Comparison of ENCODE assay signal across 1 cellular context in genomic region chr10:8416755-8417154, GRCh38.
TF ChIP-seq lines count a peak whose summit lies in the region.

No MANE protein-coding gene starts in this region.

TF ChIP-seq in GM12878, 131 proteins besides CTCF, POLR2A, EP300 and RAD21 (continued from another document):
- TF ChIP-seq SMARCA5 (IDR thresholded peaks at IDR 0.05) (no peak), RB1 (IDR thresholded peaks at IDR 0.05; ENCODE audit: borderline replicate concordance) (no peak), ATF2 (IDR thresholded peaks at IDR 0.05; ENCODE audit: low read length) (no peak), DPF2 (IDR thresholded peaks at IDR 0.05) (no peak), RBBP5 (conservative IDR thresholded peaks at IDR 0.05) (no peak), CBFB (IDR thresholded peaks at IDR 0.05; ENCODE audit: low read depth) (no peak), CREM (IDR thresholded peaks at IDR 0.05; ENCODE audit: low read depth) (no peak), ZNF24 (IDR thresholded peaks at IDR 0.05) (no peak), PML (IDR thresholded peaks at IDR 0.05; ENCODE audit: low read length) (no peak), MAX (IDR thresholded peaks at IDR 0.05; ENCODE audit: low read depth, low read length) (no peak)
TF ChIP-seq in GM12878: peak in this region for 0.
